8 cellular contexts compared by ENCODE assay signal in the genomic region with DNA sequence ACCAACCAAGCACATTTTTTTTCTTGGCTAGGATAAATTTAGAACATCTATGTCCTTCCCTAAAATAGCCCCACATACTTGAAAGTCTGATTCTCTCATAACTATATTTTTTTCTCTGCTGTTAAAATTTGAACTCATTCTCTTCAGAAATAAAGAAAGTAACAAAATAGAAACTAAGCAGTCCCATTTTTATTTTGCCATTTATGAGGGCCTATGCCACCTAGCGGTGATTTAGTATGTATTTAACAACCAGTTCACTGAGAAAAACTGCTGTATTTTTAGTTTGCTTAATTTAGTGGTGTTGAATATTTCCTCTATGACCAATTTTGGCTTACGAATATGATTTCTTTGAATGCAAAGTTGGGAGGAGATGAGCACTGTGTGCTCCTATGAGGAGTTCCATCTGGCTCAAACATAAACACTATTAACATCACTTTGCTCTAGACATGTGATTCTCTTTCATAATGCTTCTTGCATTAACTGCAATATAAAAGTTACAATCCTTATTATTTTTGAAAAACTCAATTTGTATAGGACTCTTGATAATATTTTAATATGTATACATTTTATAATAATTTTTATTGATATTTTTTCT.
DNase-seq lines count a peak whose midpoint lies in the region; ATAC-seq and TF ChIP-seq lines count a peak whose summit lies in the region.
"Not testable (repeated sequence)": the region's sequence is repeated elsewhere in the genome, so short reads cannot be mapped to it uniquely, and the experiment has no call there.

No MANE protein-coding gene starts in this region.

- intact Hi-C loops in activated CD4-positive, alpha-beta T cell treated with anti-CD3 and anti-CD28 coated beads for 36 hours (cut with DNase I, micrococcal nuclease); esophagus muscularis mucosa (cut with DNase I); left colon (cut with DNase I, micrococcal nuclease): not testable (repeated sequence)

- not testable (repeated sequence) for TF ChIP-seq EP300 in Ishikawa (IDR thresholded peaks at IDR 0.05; ENCODE audit: borderline replicate concordance); esophagus muscularis mucosa (IDR thresholded peaks at IDR 0.05)

- not testable (repeated sequence) for H3K79me2 ChIP-seq in DND-41 (ENCODE audit: insufficient read depth, low read length); parathyroid adenoma

- not testable (repeated sequence) for H2AFZ ChIP-seq in DND-41 (ENCODE audit: low read depth, low read length); parathyroid adenoma

- H3K4me1 ChIP-seq in DND-41 (ENCODE audit: insufficient read depth, low read length); esophagus muscularis mucosa; parathyroid adenoma: not testable (repeated sequence)

- not testable (repeated sequence) for H3K36me3 Mint-ChIP-seq in activated CD4-positive, alpha-beta T cell treated with anti-CD3 and anti-CD28 coated beads for 36 hours (ENCODE audit: low read depth)

- H3K4me3 Mint-ChIP-seq in activated CD4-positive, alpha-beta T cell treated with anti-CD3 and anti-CD28 coated beads for 36 hours, result not testable (repeated sequence)

- TF ChIP-seq RAD21 in Ishikawa (IDR thresholded peaks at IDR 0.05; ENCODE audit: low read depth), result peak; percentile 39

- peak; percentile 69 for ATAC-seq in DND-41 (ENCODE audit: insufficient read depth, low read depth)
- ATAC-seq in activated CD4-positive, alpha-beta T cell treated with anti-CD3 and anti-CD28 coated beads for 36 hours, result peak; percentile 39
- ATAC-seq in left colon, result peak; percentile 55

- DNase-seq in DND-41, result peak; percentile 18
- DNase-seq in activated CD4-positive, alpha-beta T cell treated with anti-CD3 and anti-CD28 coated beads for 36 hours, result peak; percentile 27
- peak; percentile 38 for DNase-seq in astrocyte of the spinal cord (ENCODE audit: low read depth, low spot score)
- DNase-seq in esophagus muscularis mucosa (ENCODE audit: extremely low spot score); left colon: not testable (repeated sequence)
- DNase-seq in ureter (ENCODE audit: low spot score), result peak; percentile 53

- in situ Hi-C loops in astrocyte of the spinal cord (cut with HindIII; ENCODE audit: low sequenced_read_pairs), result not testable (repeated sequence)

- H3K27ac ChIP-seq in DND-41 (ENCODE audit: low read length); esophagus muscularis mucosa (replicated peaks in 1 of 4); parathyroid adenoma: not testable (repeated sequence)

- not testable (repeated sequence) for TF ChIP-seq POLR2A in esophagus muscularis mucosa (IDR thresholded peaks at IDR 0.05; ENCODE audit: low read depth)

- not testable (repeated sequence) for H3K4me1 Mint-ChIP-seq in activated CD4-positive, alpha-beta T cell treated with anti-CD3 and anti-CD28 coated beads for 36 hours

- not testable (repeated sequence) for H3K9me3 Mint-ChIP-seq in activated CD4-positive, alpha-beta T cell treated with anti-CD3 and anti-CD28 coated beads for 36 hours (ENCODE audit: low read depth)

- H4K20me1 ChIP-seq in DND-41 (ENCODE audit: insufficient read depth, low read length), result not testable (repeated sequence)

- H3K36me3 ChIP-seq in DND-41 (ENCODE audit: insufficient read depth, low read length); esophagus muscularis mucosa; parathyroid adenoma (ENCODE audit: control insufficient read depth, insufficient read depth, low read length): not testable (repeated sequence)

- CTCF ChIA-PET in activated CD4-positive, alpha-beta T cell treated with anti-CD3 and anti-CD28 coated beads for 36 hours (lab: Charles Lee), result not testable (repeated sequence)

- H3K4me3 ChIP-seq in DND-41 (ENCODE audit: low read depth in 1 of 2, low read length in 2 of 2); astrocyte of the spinal cord (ENCODE audit: low read depth, low read length); esophagus muscularis mucosa; parathyroid adenoma (ENCODE audit: low read depth, low read length): not testable (repeated sequence)

- not testable (repeated sequence) for H3K9ac ChIP-seq in DND-41 (ENCODE audit: low read depth, low read length); parathyroid adenoma

- TF ChIP-seq CTCF in DND-41 (IDR thresholded peaks at IDR 0.05; ENCODE audit: borderline replicate concordance, extremely low read depth, low read length, poor library complexity, severe bottlenecking) (peak; percentile 40), esophagus muscularis mucosa (IDR thresholded peaks at IDR 0.05) (peak in 2 of 3 experiments; percentile 41 to 46), parathyroid adenoma (IDR thresholded peaks at IDR 0.05) (peak; percentile 48)
- TF ChIP-seq CTCF in astrocyte of the spinal cord (IDR thresholded peaks at IDR 0.05; ENCODE audit: low read depth, low read length), result not testable (repeated sequence)

- H3K27me3 Mint-ChIP-seq in activated CD4-positive, alpha-beta T cell treated with anti-CD3 and anti-CD28 coated beads for 36 hours, result not testable (repeated sequence)

- H3K4me2 ChIP-seq in DND-41 (ENCODE audit: insufficient read depth, low read length); parathyroid adenoma (ENCODE audit: low read length): not testable (repeated sequence)

- 0% methylated on average over 2 of the region's 2 CpGs for WGBS in esophagus muscularis mucosa

- H3K27ac Mint-ChIP-seq in activated CD4-positive, alpha-beta T cell treated with anti-CD3 and anti-CD28 coated beads for 36 hours, result not testable (repeated sequence)

- not testable (repeated sequence) for H3K9me3 ChIP-seq in DND-41 (ENCODE audit: insufficient read depth, low read length, severe bottlenecking); esophagus muscularis mucosa; parathyroid adenoma (ENCODE audit: control insufficient read depth, low read length)

- POLR2A ChIA-PET in activated CD4-positive, alpha-beta T cell treated with anti-CD3 and anti-CD28 coated beads for 36 hours (lab: Charles Lee), result not testable (repeated sequence)

- H3K27me3 ChIP-seq in DND-41 (ENCODE audit: insufficient read depth, low read length, poor library complexity); esophagus muscularis mucosa; parathyroid adenoma (ENCODE audit: control insufficient read depth, insufficient read depth, low read length): not testable (repeated sequence)
